In the genomic region with DNA sequence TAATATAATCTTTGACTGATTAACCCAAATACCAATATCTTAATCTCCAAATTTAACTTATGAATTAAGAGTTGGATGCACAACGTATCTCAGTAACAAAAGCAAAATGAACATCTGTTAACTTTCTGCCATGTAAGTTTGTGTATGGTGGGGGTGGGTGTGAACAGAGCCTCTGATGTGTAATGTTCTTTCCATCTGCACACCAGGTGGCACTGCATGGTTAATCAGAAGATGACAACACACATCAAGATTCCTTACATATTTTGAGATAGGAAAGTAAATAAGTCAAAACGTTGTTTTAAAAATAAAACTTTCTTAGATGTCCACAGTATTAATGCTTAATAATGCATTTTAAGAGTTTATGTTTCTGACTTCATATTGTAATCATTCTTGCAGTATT, we compare ENCODE assay signal across 10 cellular contexts.
DNase-seq lines count a peak whose midpoint lies in the region; ATAC-seq and TF ChIP-seq lines count a peak whose summit lies in the region.
"Had no signal": no experiment of that assay in that cellular context is flagged by ENCODE, and none has a peak within 500 bp of the region (broad histone marks: within the 10 kb centered on the region; RNA-seq: fewer than 3 reads in every experiment).

No MANE protein-coding gene starts in this region.

- no peaks in the 10 kb centered on the region for H3K4me1 ChIP-seq in OCI-LY3 (ENCODE audit: low read length)

- H3K36me3 Mint-ChIP-seq in T-helper 17 cell (ENCODE audit: low read depth) = peaks cover 5% of the 10 kb centered on the region

- H3K27ac Mint-ChIP-seq in T-helper 17 cell = no peak overlapping the region

- no peak overlapping the region for H3K4me3 Mint-ChIP-seq in T-helper 17 cell

- H3K9me3 ChIP-seq in OCI-LY3 (ENCODE audit: insufficient read depth, low read length) (no peaks in the 10 kb centered on the region), T-helper 17 cell (ENCODE audit: control insufficient read depth, low read length, poor library complexity, severe bottlenecking) (no peaks in the 10 kb centered on the region)

- no peak overlapping the region for H3K4me2 ChIP-seq in OCI-LY3 (ENCODE audit: low read length)

- DNase-seq in AG08395 (ENCODE audit: low spot score) = peak; percentile 35
- peak; percentile 8 for DNase-seq in GM20000 (ENCODE audit: low spot score)
- peak; percentile 60 for DNase-seq in fibroblast of pulmonary artery (ENCODE audit: low read depth)
- no peak for DNase-seq in T-helper 17 cell
- DNase-seq in cortex of kidney (lab: John Stamatoyannopoulos, UW) = no peak
- DNase-seq: activated CD4-positive, alpha-beta T cell treated with anti-CD3 and anti-CD28 coated beads, Interleukin-2, amount 50 U/mL, for 1 hour; NCI-H2081 treated with DMSO at 0.1 percent for 48 hours had no signal

- no peak overlapping the region for H3K27ac ChIP-seq in OCI-LY3 (ENCODE audit: low read length)

- H3K27me3 ChIP-seq in OCI-LY3 (ENCODE audit: low read depth, low read length) = no peaks in the 10 kb centered on the region

- no peaks in the 10 kb centered on the region for H3K36me3 ChIP-seq in OCI-LY3 (replicated peaks; ENCODE audit: low read depth, low read length)

- H3K79me2 ChIP-seq in OCI-LY3 (ENCODE audit: low read length) = no peaks in the 10 kb centered on the region

- H4K20me1 ChIP-seq in OCI-LY3 (ENCODE audit: insufficient read depth, low read length) = no peaks in the 10 kb centered on the region

- ATAC-seq in HG03342 (IDR thresholded peaks at IDR 0.05; ENCODE audit: unreplicated experiment) (no peak), GM21529 (IDR thresholded peaks at IDR 0.05; ENCODE audit: unreplicated experiment) (no peak), T-helper 17 cell (no peak)

- H3K27me3 Mint-ChIP-seq in T-helper 17 cell = no peaks in the 10 kb centered on the region

- no peak overlapping the region for H3K4me3 ChIP-seq in OCI-LY3 (ENCODE audit: low read length)
- H3K4me3 ChIP-seq in fibroblast of pulmonary artery (replicated peaks; ENCODE audit: low read depth, low read length) = no peak overlapping the region

- no peak for TF ChIP-seq CTCF in GM20000 (IDR thresholded peaks at IDR 0.05; ENCODE audit: extremely low read depth, missing control alignments)
- peak; percentile 19 for TF ChIP-seq CTCF in OCI-LY3 (IDR thresholded peaks at IDR 0.05; ENCODE audit: low read depth, low read length)
- TF ChIP-seq CTCF in fibroblast of pulmonary artery (IDR thresholded peaks at IDR 0.05; ENCODE audit: low read length, missing control alignments) = peak; percentile 28

- H3K4me1 Mint-ChIP-seq in T-helper 17 cell = no peaks in the 10 kb centered on the region

- no peak overlapping the region for H3K9ac ChIP-seq in OCI-LY3 (ENCODE audit: low read length)

- no peak overlapping the region for H2AFZ ChIP-seq in OCI-LY3 (ENCODE audit: low read depth, low read length)

Comparison
In these comparisons a context has a peak if more than half of its experiments do, and no peak if none do; other contexts are left out.
1. DNase-seq: peak in AG08395 (single experiment), GM20000 (single experiment) and fibroblast of pulmonary artery (single experiment); none in T-helper 17 cell (0 of 3) and cortex of kidney (single experiment).